ENCODE assay signal across 8 cellular contexts in the genomic region with DNA sequence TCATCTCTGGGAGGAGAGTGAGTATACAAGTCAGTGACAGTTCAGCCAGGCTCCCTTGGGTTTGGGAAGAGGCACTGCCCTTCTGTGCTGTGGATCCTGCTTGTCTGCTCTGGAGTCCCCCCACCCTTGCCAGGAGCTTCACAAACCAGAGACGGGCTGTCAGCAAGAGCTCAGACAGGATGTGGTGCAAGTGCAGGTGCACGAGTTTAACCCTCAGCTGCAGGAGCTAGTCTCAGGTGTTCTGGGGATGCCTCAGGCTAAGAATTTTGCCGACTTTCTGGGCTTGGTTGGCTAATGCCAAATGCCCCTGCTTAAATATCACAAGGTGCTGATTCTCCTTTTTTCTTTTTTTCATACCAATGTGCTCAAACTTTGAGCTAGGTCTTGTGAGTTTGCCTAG. TPM values are rescaled to one million over a fixed set of nuclear protein-coding genes. Genes with fewer than 3 reads are reported as not detected.
A peak's percentile ranks its signal among the peaks of the same experiment; 100 is the strongest.
DNase-seq lines count a peak whose midpoint lies in the region; ATAC-seq and TF ChIP-seq lines count a peak whose summit lies in the region.

No MANE protein-coding gene starts in this region.

- intact Hi-C loops in activated T-helper 1 cell treated with anti-CD3 and anti-CD28 coated beads, Interleukin-12 subunit alpha, Interleukin-12 subunit beta, Interleukin-2, Interleukin-4 antibody, amounts not matched to agents 30 ng/mL and 10 ng/mL and 1 ng/mL, durations not matched to agents 14 hours and 24 hours and 36 hours (cut with micrococcal nuclease) = loop anchor here (10.0 kb wide), 1 partner anchor 430 kb away; a partner anchor contains a TSS

- peak overlapping the region; percentile 94 for H3K4me3 Mint-ChIP-seq in activated T-helper 1 cell treated with anti-CD3 and anti-CD28 coated beads, Interleukin-12 subunit alpha, Interleukin-12 subunit beta, Interleukin-2, Interleukin-4 antibody, amounts not matched to agents 30 ng/mL and 10 ng/mL and 1 ng/mL, durations not matched to agents 14 hours and 24 hours and 36 hours
- peak overlapping the region; percentile 74 to 94 (median 83) for H3K4me3 Mint-ChIP-seq in nephron

- no peak for ATAC-seq in GM21515 (IDR thresholded peaks at IDR 0.05; ENCODE audit: unreplicated experiment)

- H3K27me3 Mint-ChIP-seq in activated T-helper 1 cell treated with anti-CD3 and anti-CD28 coated beads, Interleukin-12 subunit alpha, Interleukin-12 subunit beta, Interleukin-2, Interleukin-4 antibody, amounts not matched to agents 30 ng/mL and 10 ng/mL and 1 ng/mL, durations not matched to agents 14 hours and 24 hours and 36 hours (ENCODE audit: insufficient read depth) = no peaks in the 10 kb centered on the region
- peaks cover 4% of the 10 kb centered on the region for H3K27me3 Mint-ChIP-seq in nephron (ENCODE audit: low read depth)

- peaks cover 11% of the 10 kb centered on the region for H3K36me3 Mint-ChIP-seq in activated T-helper 1 cell treated with anti-CD3 and anti-CD28 coated beads, Interleukin-12 subunit alpha, Interleukin-12 subunit beta, Interleukin-2, Interleukin-4 antibody, amounts not matched to agents 30 ng/mL and 10 ng/mL and 1 ng/mL, durations not matched to agents 14 hours and 24 hours and 36 hours (ENCODE audit: low read depth)
- peaks cover 15% of the 10 kb centered on the region for H3K36me3 Mint-ChIP-seq in nephron (ENCODE audit: low read depth)

- TF ChIP-seq CTCF in nephron (IDR thresholded peaks at IDR 0.05; ENCODE audit: unreplicated experiment in 3 of 3) = no peak

- no peaks in the 10 kb centered on the region for H3K9me3 Mint-ChIP-seq in activated T-helper 1 cell treated with anti-CD3 and anti-CD28 coated beads, Interleukin-12 subunit alpha, Interleukin-12 subunit beta, Interleukin-2, Interleukin-4 antibody, amounts not matched to agents 30 ng/mL and 10 ng/mL and 1 ng/mL, durations not matched to agents 14 hours and 24 hours and 36 hours
- H3K9me3 Mint-ChIP-seq in nephron = no peaks in the 10 kb centered on the region

- DNase-seq in DMS79 treated with DMSO at 0.1 percent for 48 hours (lab: John Stamatoyannopoulos, UW) (peak; percentile 2), NAMALWA (ENCODE audit: low spot score) (peak; percentile 54), AG20443 (ENCODE audit: low spot score) (no peak), anterior cingulate cortex (lab: John Stamatoyannopoulos, UW) (no peak), NCI-H82 (lab: John Stamatoyannopoulos, UW) (no peak)
- peak; percentile 24 for DNase-seq in activated T-helper 1 cell treated with anti-CD3 and anti-CD28 coated beads, Interleukin-12 subunit alpha, Interleukin-12 subunit beta, Interleukin-2, Interleukin-4 antibody, amounts not matched to agents 30 ng/mL and 10 ng/mL and 1 ng/mL, durations not matched to agents 14 hours and 24 hours and 36 hours (ENCODE audit: low spot score)

- peaks cover 33% of the 10 kb centered on the region for H3K4me1 Mint-ChIP-seq in activated T-helper 1 cell treated with anti-CD3 and anti-CD28 coated beads, Interleukin-12 subunit alpha, Interleukin-12 subunit beta, Interleukin-2, Interleukin-4 antibody, amounts not matched to agents 30 ng/mL and 10 ng/mL and 1 ng/mL, durations not matched to agents 14 hours and 24 hours and 36 hours (ENCODE audit: low read depth)
- H3K4me1 Mint-ChIP-seq in nephron = peaks cover 10% of the 10 kb centered on the region

- peak overlapping the region; percentile 52 for H3K27ac Mint-ChIP-seq in activated T-helper 1 cell treated with anti-CD3 and anti-CD28 coated beads, Interleukin-12 subunit alpha, Interleukin-12 subunit beta, Interleukin-2, Interleukin-4 antibody, amounts not matched to agents 30 ng/mL and 10 ng/mL and 1 ng/mL, durations not matched to agents 14 hours and 24 hours and 36 hours
- H3K27ac Mint-ChIP-seq in nephron = no peak overlapping the region

RNA-seq across cellular contexts. Expression of a gene that starts 22.3 kb away (rescaled TPM):
- 24.1 and 25.6 TPM in 2 replicates for total RNA-seq in activated T-helper 1 cell treated with anti-CD3 and anti-CD28 coated beads, Interleukin-12 subunit alpha, Interleukin-12 subunit beta, Interleukin-2, Interleukin-4 antibody, amounts not matched to agents 30 ng/mL and 10 ng/mL and 1 ng/mL, durations not matched to agents 14 hours and 24 hours and 36 hours

RNA-seq across cellular contexts. Expression of a gene that starts 44.9 kb away (rescaled TPM):
- 15.0 and 17.8 TPM in 2 replicates for total RNA-seq in activated T-helper 1 cell treated with anti-CD3 and anti-CD28 coated beads, Interleukin-12 subunit alpha, Interleukin-12 subunit beta, Interleukin-2, Interleukin-4 antibody, amounts not matched to agents 30 ng/mL and 10 ng/mL and 1 ng/mL, durations not matched to agents 14 hours and 24 hours and 36 hours

Comparison
In these comparisons a context has a peak if more than half of its experiments do, and no peak if none do; other contexts are left out.
1. DNase-seq: peak in DMS79 treated with DMSO at 0.1 percent for 48 hours (single experiment), NAMALWA (single experiment) and activated T-helper 1 cell treated with anti-CD3 and anti-CD28 coated beads, Interleukin-12 subunit alpha, Interleukin-12 subunit beta, Interleukin-2, Interleukin-4 antibody, amounts not matched to agents 30 ng/mL and 10 ng/mL and 1 ng/mL, durations not matched to agents 14 hours and 24 hours and 36 hours (single experiment); none in AG20443 (single experiment), anterior cingulate cortex (0 of 58) and NCI-H82 (single experiment).